In the genomic region with DNA sequence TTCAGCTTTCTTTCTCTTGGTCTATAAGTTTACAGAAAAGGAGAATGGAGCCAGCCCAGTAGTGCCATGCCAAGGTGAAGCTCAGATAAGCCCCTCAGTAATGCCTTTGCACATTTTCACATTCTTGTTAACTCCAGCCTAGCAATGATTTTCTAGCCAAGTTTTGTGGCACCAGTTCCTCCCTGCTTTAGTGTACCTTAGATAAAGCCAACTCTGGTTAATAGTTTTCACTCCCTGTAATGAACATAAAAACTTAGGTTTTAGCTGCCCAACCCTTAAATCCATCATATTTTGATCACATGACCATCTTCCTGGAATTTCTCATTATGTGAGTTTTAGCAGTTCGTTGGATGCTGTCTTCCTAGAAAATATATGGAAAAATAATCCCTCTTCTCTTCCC, we compare ENCODE assay signal across 1 cellular context.
TF ChIP-seq lines count a peak whose summit lies in the region.

No MANE protein-coding gene starts in this region.

TF ChIP-seq in GM23338, 12 proteins besides CTCF, POLR2A, EP300 and RAD21 (continued from another document):
- TF ChIP-seq, protein P1, sequence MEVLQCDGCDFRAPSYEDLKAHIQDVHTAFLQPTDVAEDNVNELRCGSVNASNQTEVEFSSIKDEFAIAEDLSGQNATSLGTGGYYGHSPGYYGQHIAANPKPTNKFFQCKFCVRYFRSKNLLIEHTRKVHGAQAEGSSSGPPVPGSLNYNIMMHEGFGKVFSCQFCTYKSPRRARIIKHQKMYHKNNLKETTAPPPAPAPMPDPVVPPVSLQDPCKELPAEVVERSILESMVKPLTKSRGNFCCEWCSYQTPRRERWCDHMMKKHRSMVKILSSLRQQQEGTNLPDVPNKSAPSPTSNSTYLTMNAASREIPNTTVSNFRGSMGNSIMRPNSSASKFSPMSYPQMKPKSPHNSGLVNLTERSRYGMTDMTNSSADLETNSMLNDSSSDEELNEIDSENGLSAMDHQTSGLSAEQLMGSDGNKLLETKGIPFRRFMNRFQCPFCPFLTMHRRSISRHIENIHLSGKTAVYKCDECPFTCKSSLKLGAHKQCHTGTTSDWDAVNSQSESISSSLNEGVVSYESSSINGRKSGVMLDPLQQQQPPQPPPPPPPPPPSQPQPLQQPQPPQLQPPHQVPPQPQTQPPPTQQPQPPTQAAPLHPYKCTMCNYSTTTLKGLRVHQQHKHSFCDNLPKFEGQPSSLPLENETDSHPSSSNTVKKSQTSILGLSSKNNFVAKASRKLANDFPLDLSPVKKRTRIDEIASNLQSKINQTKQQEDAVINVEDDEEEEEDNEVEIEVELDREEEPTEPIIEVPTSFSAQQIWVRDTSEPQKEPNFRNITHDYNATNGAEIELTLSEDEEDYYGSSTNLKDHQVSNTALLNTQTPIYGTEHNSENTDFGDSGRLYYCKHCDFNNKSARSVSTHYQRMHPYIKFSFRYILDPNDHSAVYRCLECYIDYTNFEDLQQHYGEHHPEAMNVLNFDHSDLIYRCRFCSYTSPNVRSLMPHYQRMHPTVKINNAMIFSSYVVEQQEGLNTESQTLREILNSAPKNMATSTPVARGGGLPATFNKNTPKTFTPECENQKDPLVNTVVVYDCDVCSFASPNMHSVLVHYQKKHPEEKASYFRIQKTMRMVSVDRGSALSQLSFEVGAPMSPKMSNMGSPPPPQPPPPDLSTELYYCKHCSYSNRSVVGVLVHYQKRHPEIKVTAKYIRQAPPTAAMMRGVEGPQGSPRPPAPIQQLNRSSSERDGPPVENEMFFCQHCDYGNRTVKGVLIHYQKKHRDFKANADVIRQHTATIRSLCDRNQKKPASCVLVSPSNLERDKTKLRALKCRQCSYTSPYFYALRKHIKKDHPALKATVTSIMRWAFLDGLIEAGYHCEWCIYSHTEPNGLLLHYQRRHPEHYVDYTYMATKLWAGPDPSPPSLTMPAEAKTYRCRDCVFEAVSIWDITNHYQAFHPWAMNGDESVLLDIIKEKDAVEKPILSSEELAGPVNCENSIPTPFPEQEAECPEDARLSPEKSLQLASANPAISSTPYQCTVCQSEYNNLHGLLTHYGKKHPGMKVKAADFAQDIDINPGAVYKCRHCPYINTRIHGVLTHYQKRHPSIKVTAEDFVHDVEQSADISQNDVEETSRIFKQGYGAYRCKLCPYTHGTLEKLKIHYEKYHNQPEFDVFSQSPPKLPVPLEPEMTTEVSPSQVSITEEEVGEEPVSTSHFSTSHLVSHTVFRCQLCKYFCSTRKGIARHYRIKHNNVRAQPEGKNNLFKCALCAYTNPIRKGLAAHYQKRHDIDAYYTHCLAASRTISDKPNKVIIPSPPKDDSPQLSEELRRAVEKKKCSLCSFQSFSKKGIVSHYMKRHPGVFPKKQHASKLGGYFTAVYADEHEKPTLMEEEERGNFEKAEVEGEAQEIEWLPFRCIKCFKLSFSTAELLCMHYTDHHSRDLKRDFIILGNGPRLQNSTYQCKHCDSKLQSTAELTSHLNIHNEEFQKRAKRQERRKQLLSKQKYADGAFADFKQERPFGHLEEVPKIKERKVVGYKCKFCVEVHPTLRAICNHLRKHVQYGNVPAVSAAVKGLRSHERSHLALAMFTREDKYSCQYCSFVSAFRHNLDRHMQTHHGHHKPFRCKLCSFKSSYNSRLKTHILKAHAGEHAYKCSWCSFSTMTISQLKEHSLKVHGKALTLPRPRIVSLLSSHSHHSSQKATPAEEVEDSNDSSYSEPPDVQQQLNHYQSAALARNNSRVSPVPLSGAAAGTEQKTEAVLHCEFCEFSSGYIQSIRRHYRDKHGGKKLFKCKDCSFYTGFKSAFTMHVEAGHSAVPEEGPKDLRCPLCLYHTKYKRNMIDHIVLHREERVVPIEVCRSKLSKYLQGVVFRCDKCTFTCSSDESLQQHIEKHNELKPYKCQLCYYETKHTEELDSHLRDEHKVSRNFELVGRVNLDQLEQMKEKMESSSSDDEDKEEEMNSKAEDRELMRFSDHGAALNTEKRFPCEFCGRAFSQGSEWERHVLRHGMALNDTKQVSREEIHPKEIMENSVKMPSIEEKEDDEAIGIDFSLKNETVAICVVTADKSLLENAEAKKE (CRISPR knock-in tag; IDR thresholded peaks at IDR 0.05), result no peak
- TF ChIP-seq STAT1 (IDR thresholded peaks at IDR 0.05; ENCODE audit: unreplicated experiment) (no peak), JUNB (IDR thresholded peaks at IDR 0.05; ENCODE audit: unreplicated experiment) (no peak), CREB1 (CRISPR knock-in tag; IDR thresholded peaks at IDR 0.05; ENCODE audit: low read depth) (no peak), ZNF114 (CRISPR knock-in tag; IDR thresholded peaks at IDR 0.05) (no peak), NANOG (IDR thresholded peaks at IDR 0.05; ENCODE audit: borderline replicate concordance) (no peak), EZH2 (IDR thresholded peaks at IDR 0.05; ENCODE audit: low read depth, unreplicated experiment) (no peak)
- TF ChIP-seq, protein P2, sequence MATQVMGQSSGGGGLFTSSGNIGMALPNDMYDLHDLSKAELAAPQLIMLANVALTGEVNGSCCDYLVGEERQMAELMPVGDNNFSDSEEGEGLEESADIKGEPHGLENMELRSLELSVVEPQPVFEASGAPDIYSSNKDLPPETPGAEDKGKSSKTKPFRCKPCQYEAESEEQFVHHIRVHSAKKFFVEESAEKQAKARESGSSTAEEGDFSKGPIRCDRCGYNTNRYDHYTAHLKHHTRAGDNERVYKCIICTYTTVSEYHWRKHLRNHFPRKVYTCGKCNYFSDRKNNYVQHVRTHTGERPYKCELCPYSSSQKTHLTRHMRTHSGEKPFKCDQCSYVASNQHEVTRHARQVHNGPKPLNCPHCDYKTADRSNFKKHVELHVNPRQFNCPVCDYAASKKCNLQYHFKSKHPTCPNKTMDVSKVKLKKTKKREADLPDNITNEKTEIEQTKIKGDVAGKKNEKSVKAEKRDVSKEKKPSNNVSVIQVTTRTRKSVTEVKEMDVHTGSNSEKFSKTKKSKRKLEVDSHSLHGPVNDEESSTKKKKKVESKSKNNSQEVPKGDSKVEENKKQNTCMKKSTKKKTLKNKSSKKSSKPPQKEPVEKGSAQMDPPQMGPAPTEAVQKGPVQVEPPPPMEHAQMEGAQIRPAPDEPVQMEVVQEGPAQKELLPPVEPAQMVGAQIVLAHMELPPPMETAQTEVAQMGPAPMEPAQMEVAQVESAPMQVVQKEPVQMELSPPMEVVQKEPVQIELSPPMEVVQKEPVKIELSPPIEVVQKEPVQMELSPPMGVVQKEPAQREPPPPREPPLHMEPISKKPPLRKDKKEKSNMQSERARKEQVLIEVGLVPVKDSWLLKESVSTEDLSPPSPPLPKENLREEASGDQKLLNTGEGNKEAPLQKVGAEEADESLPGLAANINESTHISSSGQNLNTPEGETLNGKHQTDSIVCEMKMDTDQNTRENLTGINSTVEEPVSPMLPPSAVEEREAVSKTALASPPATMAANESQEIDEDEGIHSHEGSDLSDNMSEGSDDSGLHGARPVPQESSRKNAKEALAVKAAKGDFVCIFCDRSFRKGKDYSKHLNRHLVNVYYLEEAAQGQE (IDR thresholded peaks at IDR 0.05; ENCODE audit: unreplicated experiment), result no peak
